In genomic region chr12:131711551-131712205, GRCh38 we compare ENCODE assay signal across 2 cellular contexts.
TF ChIP-seq lines count a peak whose summit lies in the region.

No MANE protein-coding gene starts in this region.

TF ChIP-seq in HCT116, 20 proteins besides CTCF, POLR2A, EP300 and RAD21 (continued from another document):
- TF ChIP-seq, protein P1, sequence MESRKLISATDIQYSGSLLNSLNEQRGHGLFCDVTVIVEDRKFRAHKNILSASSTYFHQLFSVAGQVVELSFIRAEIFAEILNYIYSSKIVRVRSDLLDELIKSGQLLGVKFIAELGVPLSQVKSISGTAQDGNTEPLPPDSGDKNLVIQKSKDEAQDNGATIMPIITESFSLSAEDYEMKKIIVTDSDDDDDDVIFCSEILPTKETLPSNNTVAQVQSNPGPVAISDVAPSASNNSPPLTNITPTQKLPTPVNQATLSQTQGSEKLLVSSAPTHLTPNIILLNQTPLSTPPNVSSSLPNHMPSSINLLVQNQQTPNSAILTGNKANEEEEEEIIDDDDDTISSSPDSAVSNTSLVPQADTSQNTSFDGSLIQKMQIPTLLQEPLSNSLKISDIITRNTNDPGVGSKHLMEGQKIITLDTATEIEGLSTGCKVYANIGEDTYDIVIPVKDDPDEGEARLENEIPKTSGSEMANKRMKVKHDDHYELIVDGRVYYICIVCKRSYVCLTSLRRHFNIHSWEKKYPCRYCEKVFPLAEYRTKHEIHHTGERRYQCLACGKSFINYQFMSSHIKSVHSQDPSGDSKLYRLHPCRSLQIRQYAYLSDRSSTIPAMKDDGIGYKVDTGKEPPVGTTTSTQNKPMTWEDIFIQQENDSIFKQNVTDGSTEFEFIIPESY (IDR thresholded peaks at IDR 0.05; ENCODE audit: extremely low read depth, insufficient replicate concordance, low read length), result no peak
- TF ChIP-seq, protein P2, sequence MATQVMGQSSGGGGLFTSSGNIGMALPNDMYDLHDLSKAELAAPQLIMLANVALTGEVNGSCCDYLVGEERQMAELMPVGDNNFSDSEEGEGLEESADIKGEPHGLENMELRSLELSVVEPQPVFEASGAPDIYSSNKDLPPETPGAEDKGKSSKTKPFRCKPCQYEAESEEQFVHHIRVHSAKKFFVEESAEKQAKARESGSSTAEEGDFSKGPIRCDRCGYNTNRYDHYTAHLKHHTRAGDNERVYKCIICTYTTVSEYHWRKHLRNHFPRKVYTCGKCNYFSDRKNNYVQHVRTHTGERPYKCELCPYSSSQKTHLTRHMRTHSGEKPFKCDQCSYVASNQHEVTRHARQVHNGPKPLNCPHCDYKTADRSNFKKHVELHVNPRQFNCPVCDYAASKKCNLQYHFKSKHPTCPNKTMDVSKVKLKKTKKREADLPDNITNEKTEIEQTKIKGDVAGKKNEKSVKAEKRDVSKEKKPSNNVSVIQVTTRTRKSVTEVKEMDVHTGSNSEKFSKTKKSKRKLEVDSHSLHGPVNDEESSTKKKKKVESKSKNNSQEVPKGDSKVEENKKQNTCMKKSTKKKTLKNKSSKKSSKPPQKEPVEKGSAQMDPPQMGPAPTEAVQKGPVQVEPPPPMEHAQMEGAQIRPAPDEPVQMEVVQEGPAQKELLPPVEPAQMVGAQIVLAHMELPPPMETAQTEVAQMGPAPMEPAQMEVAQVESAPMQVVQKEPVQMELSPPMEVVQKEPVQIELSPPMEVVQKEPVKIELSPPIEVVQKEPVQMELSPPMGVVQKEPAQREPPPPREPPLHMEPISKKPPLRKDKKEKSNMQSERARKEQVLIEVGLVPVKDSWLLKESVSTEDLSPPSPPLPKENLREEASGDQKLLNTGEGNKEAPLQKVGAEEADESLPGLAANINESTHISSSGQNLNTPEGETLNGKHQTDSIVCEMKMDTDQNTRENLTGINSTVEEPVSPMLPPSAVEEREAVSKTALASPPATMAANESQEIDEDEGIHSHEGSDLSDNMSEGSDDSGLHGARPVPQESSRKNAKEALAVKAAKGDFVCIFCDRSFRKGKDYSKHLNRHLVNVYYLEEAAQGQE (IDR thresholded peaks at IDR 0.05; ENCODE audit: low read depth), result no peak
- TF ChIP-seq CBX3 (IDR thresholded peaks at IDR 0.05; ENCODE audit: low read depth), result no peak

TF ChIP-seq in SK-N-SH, 30 proteins besides CTCF, POLR2A, EP300 and RAD21 (continued from another document):
- TF ChIP-seq, protein P1 (IDR thresholded peaks at IDR 0.05; ENCODE audit: borderline replicate concordance, low read depth), result no peak
- TF ChIP-seq TAF1 (IDR thresholded peaks at IDR 0.05; ENCODE audit: borderline replicate concordance, low read depth, low read length) (no peak), RXRA (IDR thresholded peaks at IDR 0.05; ENCODE audit: borderline replicate concordance, low read depth) (no peak), SMC3 (IDR thresholded peaks at IDR 0.05; ENCODE audit: low read depth, low read length) (no peak), GATA2 (CRISPR knock-in tag; IDR thresholded peaks at IDR 0.05) (no peak), FOSL2 (IDR thresholded peaks at IDR 0.05; ENCODE audit: borderline replicate concordance, low read depth) (no peak), NFIC (IDR thresholded peaks at IDR 0.05; ENCODE audit: borderline replicate concordance) (no peak), YY1 (IDR thresholded peaks at IDR 0.05; ENCODE audit: low read depth) (no peak), POLR2AphosphoS5 (IDR thresholded peaks at IDR 0.05; ENCODE audit: low read depth, low read length) (no peak), RFX5 (IDR thresholded peaks at IDR 0.05; ENCODE audit: low read length) (no peak), GABPA (IDR thresholded peaks at IDR 0.05; ENCODE audit: low read depth) (no peak), MXI1 (IDR thresholded peaks at IDR 0.05; ENCODE audit: low read depth, low read length) (no peak), RCOR1 (IDR thresholded peaks at IDR 0.05; ENCODE audit: low read length) (no peak)
- TF ChIP-seq, protein P3, sequence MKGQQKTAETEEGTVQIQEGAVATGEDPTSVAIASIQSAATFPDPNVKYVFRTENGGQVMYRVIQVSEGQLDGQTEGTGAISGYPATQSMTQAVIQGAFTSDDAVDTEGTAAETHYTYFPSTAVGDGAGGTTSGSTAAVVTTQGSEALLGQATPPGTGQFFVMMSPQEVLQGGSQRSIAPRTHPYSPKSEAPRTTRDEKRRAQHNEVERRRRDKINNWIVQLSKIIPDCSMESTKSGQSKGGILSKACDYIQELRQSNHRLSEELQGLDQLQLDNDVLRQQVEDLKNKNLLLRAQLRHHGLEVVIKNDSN (IDR thresholded peaks at IDR 0.05; ENCODE audit: borderline replicate concordance, low read depth), result no peak
- TF ChIP-seq, protein P2 (IDR thresholded peaks at IDR 0.05; ENCODE audit: low read depth, low read length), result no peak
